Comparison of ENCODE assay signal across 1 cellular context in the genomic region with DNA sequence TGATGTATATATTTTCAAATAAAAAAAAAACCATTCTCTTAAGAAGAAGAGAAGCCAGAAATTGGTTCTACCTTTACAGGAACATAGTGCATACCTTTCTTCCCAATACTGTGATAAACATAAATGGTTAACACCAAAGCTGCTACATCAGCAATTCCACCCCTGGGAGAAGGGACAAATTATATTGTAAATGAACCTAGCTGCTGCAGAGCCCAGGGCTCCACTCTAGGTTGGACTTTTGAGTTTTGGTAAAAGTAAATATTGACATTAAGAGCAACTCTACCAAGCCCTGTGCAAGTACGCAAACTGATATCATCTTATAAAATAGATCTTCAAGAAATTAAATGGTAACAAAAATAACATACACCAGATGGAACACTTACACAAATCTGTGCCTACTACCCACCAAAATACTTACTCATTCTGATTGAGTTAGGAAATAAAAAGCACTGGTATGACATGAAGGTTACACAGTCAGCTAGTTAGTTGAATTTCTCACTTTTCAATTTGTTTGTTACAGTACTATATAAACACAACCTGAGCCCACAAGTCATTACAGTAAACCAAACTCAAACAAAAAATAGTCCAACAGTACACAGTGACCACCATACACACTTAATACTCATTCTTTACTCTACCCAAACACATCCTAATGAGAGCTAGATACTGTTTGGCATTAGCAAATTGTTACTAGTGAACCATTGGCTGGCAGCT.
TF ChIP-seq lines count a peak whose summit lies in the region.

No MANE protein-coding gene starts in this region.

TF ChIP-seq in HepG2, 621 proteins besides CTCF, POLR2A, EP300 and RAD21 (continued from another document):
- no peak for TF ChIP-seq FOXP1 (IDR thresholded peaks at IDR 0.05)
- TF ChIP-seq FOXP1 (CRISPR knock-in tag; IDR thresholded peaks at IDR 0.05) = 0 out of 2 replicates have a peak, but pooled peaks have one; percentile 12
- no peak for TF ChIP-seq ZNF430 (CRISPR knock-in tag; IDR thresholded peaks at IDR 0.05)
- no peak for TF ChIP-seq ZNF30 (CRISPR knock-in tag; IDR thresholded peaks at IDR 0.05)
- TF ChIP-seq, protein P1, sequence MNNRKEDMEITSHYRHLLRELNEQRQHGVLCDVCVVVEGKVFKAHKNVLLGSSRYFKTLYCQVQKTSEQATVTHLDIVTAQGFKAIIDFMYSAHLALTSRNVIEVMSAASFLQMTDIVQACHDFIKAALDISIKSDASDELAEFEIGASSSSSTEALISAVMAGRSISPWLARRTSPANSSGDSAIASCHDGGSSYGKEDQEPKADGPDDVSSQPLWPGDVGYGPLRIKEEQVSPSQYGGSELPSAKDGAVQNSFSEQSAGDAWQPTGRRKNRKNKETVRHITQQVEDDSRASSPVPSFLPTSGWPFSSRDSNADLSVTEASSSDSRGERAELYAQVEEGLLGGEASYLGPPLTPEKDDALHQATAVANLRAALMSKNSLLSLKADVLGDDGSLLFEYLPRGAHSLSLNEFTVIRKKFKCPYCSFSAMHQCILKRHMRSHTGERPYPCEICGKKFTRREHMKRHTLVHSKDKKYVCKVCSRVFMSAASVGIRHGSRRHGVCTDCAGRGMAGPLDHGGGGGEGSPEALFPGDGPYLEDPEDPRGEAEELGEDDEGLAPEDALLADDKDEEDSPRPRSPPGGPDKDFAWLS (CRISPR knock-in tag; IDR thresholded peaks at IDR 0.05; ENCODE audit: borderline replicate concordance) = no peak
- TF ChIP-seq TRIM24 (CRISPR knock-in tag; IDR thresholded peaks at IDR 0.05) = no peak
- no peak for TF ChIP-seq SAP130 (CRISPR knock-in tag; IDR thresholded peaks at IDR 0.05; ENCODE audit: low read depth)
- TF ChIP-seq MAFK (conservative IDR thresholded peaks at IDR 0.05 in 1 of 2, IDR thresholded peaks at IDR 0.05 in 1 of 2; ENCODE audit: low read length in 2 of 2) = peak; percentile 95 to 96
- TF ChIP-seq, protein P2, sequence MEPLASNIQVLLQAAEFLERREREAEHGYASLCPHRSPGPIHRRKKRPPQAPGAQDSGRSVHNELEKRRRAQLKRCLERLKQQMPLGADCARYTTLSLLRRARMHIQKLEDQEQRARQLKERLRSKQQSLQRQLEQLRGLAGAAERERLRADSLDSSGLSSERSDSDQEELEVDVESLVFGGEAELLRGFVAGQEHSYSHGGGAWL (CRISPR knock-in tag; IDR thresholded peaks at IDR 0.05) = no peak
- no peak for TF ChIP-seq KDM4B (CRISPR knock-in tag; IDR thresholded peaks at IDR 0.05)
- TF ChIP-seq, protein P3, sequence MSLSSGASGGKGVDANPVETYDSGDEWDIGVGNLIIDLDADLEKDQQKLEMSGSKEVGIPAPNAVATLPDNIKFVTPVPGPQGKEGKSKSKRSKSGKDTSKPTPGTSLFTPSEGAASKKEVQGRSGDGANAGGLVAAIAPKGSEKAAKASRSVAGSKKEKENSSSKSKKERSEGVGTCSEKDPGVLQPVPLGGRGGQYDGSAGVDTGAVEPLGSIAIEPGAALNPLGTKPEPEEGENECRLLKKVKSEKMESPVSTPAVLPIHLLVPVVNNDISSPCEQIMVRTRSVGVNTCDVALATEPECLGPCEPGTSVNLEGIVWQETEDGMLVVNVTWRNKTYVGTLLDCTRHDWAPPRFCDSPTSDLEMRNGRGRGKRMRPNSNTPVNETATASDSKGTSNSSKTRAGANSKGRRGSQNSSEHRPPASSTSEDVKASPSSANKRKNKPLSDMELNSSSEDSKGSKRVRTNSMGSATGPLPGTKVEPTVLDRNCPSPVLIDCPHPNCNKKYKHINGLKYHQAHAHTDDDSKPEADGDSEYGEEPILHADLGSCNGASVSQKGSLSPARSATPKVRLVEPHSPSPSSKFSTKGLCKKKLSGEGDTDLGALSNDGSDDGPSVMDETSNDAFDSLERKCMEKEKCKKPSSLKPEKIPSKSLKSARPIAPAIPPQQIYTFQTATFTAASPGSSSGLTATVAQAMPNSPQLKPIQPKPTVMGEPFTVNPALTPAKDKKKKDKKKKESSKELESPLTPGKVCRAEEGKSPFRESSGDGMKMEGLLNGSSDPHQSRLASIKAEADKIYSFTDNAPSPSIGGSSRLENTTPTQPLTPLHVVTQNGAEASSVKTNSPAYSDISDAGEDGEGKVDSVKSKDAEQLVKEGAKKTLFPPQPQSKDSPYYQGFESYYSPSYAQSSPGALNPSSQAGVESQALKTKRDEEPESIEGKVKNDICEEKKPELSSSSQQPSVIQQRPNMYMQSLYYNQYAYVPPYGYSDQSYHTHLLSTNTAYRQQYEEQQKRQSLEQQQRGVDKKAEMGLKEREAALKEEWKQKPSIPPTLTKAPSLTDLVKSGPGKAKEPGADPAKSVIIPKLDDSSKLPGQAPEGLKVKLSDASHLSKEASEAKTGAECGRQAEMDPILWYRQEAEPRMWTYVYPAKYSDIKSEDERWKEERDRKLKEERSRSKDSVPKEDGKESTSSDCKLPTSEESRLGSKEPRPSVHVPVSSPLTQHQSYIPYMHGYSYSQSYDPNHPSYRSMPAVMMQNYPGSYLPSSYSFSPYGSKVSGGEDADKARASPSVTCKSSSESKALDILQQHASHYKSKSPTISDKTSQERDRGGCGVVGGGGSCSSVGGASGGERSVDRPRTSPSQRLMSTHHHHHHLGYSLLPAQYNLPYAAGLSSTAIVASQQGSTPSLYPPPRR (CRISPR knock-in tag; IDR thresholded peaks at IDR 0.05; ENCODE audit: borderline replicate concordance) = peak; percentile 45; the same call in 1 of the 2 replicates
TF ChIP-seq in HepG2: peak in this region for 8.
